23 cellular contexts compared by ENCODE assay signal in genomic region chr12:88424791-88425730, GRCh38.
"Had no signal": no experiment of that assay in that cellular context is flagged by ENCODE, and none has a peak within 500 bp of the region (broad histone marks: within the 10 kb centered on the region; RNA-seq: fewer than 3 reads in every experiment).

No MANE protein-coding gene starts in this region.

- H3K4me1 ChIP-seq: colonic mucosa, gastrocnemius medialis, left ventricle myocardium inferior, neural progenitor cell, psoas muscle, transverse colon had no signal

- ATAC-seq: esophagus mucosa; gastrocnemius medialis; natural killer cell treated with Interleukin-12 subunit alpha and Interleukin-12 subunit beta and Interleukin-15 and Interleukin-18, amount 100 ng/mL, for 72 hours; psoas muscle; sciatic nerve had no signal

- H3K9ac ChIP-seq: neural progenitor cell had no signal

- H3K9me3 ChIP-seq: colonic mucosa, gastrocnemius medialis, psoas muscle, thoracic aorta, transverse colon had no signal

- DNase-seq: colonic mucosa; effector CD4-positive, alpha-beta T cell; gastrocnemius medialis; immature natural killer cell; left ventricle myocardium inferior; mesenchymal stem cell; midbrain; occipital lobe; psoas muscle; retina; stimulated activated CD4-positive, alpha-beta T cell treated with anti-CD3 and anti-CD28 coated beads, Interleukin-2, amount 100 ng/mL, for 24 hours; stimulated activated CD4-positive, alpha-beta T cell treated with anti-CD3 and anti-CD28 coated beads, Interleukin-4, amount 100 ng/mL, for 4 hours; stimulated activated naive CD4-positive, alpha-beta T cell; stomach; substantia nigra; transverse colon had no signal

- H3K4me2 ChIP-seq: neural progenitor cell had no signal

- H2AFZ ChIP-seq: neural progenitor cell had no signal

- H3K36me3 ChIP-seq: colonic mucosa, gastrocnemius medialis, left ventricle myocardium inferior, neural progenitor cell, stomach, thoracic aorta, transverse colon had no signal

- H3K4me3 ChIP-seq: colonic mucosa, gastrocnemius medialis, left ventricle myocardium inferior, lung, neural progenitor cell, psoas muscle, skin epidermis, stomach, thoracic aorta, transverse colon had no signal

- H3K27me3 ChIP-seq: colonic mucosa, gastrocnemius medialis, neural progenitor cell, stomach, transverse colon had no signal

- H3K27ac ChIP-seq: colonic mucosa, gastrocnemius medialis, left ventricle myocardium inferior, neural progenitor cell, psoas muscle, skin epidermis, stomach, thoracic aorta, transverse colon had no signal
